ENCODE assay signal across 20 cellular contexts in genomic region chr4:82726601-82727000, GRCh38.
"Had no signal": no experiment of that assay in that cellular context is flagged by ENCODE, and none has a peak within 500 bp of the region (broad histone marks: within the 10 kb centered on the region; RNA-seq: fewer than 3 reads in every experiment).

No MANE protein-coding gene starts in this region.

- H3K27me3 ChIP-seq: MG63 had no signal

- H3K4me3 ChIP-seq: MG63 had no signal

- DNase-seq: IMR-90, Karpas-422, KG1, MG63, NCI-H1105, NCI-H1417, NCI-H1436 treated with DMSO at 0.1 percent for 48 hours, NCI-H1694, NCI-H187 treated with DMSO at 0.1 percent for 48 hours, NCI-H2029 treated with DMSO at 0.1 percent for 48 hours, NCI-H2171 treated with DMSO at 0.1 percent for 48 hours, NCI-H345, NCI-H446 treated with DMSO at 0.1 percent for 48 hours, NCI-H510A treated with DMSO at 0.1 percent for 48 hours, NCI-H526, NCI-H82, RPMI8226, SHP77, SK-N-SH had no signal

- H3K36me3 ChIP-seq: MG63 had no signal

- H3K9me3 ChIP-seq: MG63, SK-N-SH had no signal

- ATAC-seq: HepG2 had no signal
